ENCODE assay signal across 1 cellular context in genomic region chr7:82430518-82431465, GRCh38.
A peak's percentile ranks its signal among the peaks of the same experiment; 100 is the strongest.
TF ChIP-seq lines count a peak whose summit lies in the region.

No MANE protein-coding gene starts in this region.

TF ChIP-seq in IMR-90, 13 proteins besides CTCF, POLR2A, EP300 and RAD21:
- TF ChIP-seq RFX5 (IDR thresholded peaks at IDR 0.05; ENCODE audit: low read depth, low read length) (no peak), BHLHE40 (IDR thresholded peaks at IDR 0.05; ENCODE audit: low read depth, low read length) (no peak), CEBPB (IDR thresholded peaks at IDR 0.05; ENCODE audit: low read depth, low read length) (peak; percentile 78; the same call in 1 of the 2 replicates), FOS (IDR thresholded peaks at IDR 0.05; ENCODE audit: low read depth, low read length) (0 out of 2 replicates have a peak, but pooled peaks have one; percentile 4), MAZ (IDR thresholded peaks at IDR 0.05; ENCODE audit: borderline replicate concordance, low read depth, low read length) (no peak), RCOR1 (IDR thresholded peaks at IDR 0.05; ENCODE audit: insufficient replicate concordance, low read length) (peak; percentile 31), MAFK (IDR thresholded peaks at IDR 0.05; ENCODE audit: low read depth, low read length) (peak; percentile 19; the same call in 1 of the 2 replicates), ELK1 (IDR thresholded peaks at IDR 0.05; ENCODE audit: borderline replicate concordance, low read depth, low read length) (no peak), NFE2L2 (IDR thresholded peaks at IDR 0.05; ENCODE audit: low read depth, low read length) (no peak), SMC3 (IDR thresholded peaks at IDR 0.05; ENCODE audit: low read depth, low read length) (no peak), CHD1 (IDR thresholded peaks at IDR 0.05; ENCODE audit: low read depth, low read length) (no peak), MXI1 (IDR thresholded peaks at IDR 0.05; ENCODE audit: borderline replicate concordance, low read depth, low read length) (no peak)
- TF ChIP-seq, protein P1, sequence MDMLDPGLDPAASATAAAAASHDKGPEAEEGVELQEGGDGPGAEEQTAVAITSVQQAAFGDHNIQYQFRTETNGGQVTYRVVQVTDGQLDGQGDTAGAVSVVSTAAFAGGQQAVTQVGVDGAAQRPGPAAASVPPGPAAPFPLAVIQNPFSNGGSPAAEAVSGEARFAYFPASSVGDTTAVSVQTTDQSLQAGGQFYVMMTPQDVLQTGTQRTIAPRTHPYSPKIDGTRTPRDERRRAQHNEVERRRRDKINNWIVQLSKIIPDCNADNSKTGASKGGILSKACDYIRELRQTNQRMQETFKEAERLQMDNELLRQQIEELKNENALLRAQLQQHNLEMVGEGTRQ (IDR thresholded peaks at IDR 0.05; ENCODE audit: low read depth, low read length) = no peak
